ENCODE assay signal across 1 cellular context in the genomic region with DNA sequence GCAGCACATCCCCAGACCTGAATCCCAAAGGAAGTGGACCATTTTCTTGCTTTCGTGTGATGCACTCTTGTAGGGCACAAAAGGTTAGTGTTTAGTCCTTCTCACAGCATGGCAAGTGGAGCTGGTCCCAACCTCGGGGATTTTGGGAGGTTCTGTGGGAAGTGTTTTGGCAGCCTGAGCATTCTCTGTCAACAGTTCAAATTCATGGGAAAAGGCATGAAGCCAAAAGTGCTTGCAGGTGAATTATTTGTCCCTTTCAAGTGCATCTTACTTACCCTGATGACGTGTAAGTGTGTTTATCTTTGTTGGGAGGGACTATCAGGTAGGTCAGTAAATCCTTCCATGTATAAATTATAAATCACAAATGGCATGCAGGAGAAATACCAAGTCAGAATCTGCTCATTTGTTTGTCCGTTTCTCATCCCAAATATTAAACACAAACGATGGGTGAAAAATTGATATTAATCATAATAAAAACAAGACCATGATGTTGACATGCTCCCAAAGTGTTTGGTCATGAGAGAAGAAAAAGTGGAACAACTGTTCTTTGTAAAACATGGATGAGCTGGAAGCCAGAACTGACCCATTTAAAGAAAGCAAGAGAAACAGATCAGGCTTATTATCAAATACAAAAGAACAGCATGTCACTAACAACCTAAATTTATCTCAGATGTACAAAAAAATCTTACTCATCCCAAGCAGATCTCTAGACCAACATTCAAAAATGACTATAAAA.
TF ChIP-seq lines count a peak whose summit lies in the region.

No MANE protein-coding gene starts in this region.

TF ChIP-seq in WTC11, 78 proteins besides CTCF, POLR2A, EP300 and RAD21 (continued from another document):
- no peak for TF ChIP-seq FOXP4 (CRISPR knock-in tag; IDR thresholded peaks at IDR 0.05)
- TF ChIP-seq FOXK1 (CRISPR knock-in tag; IDR thresholded peaks at IDR 0.05) = no peak
